Comparison of ENCODE assay signal across 8 cellular contexts in genomic region chr3:35639251-35640185, GRCh38. TPM values are rescaled to one million over a fixed set of nuclear protein-coding genes. Genes with fewer than 3 reads are reported as not detected.
DNase-seq lines count a peak whose midpoint lies in the region; ATAC-seq and TF ChIP-seq lines count a peak whose summit lies in the region.

ARPP21 (plus strand) TSS chr3:35639525; CDS start chr3:35681752, 42,227 bp downstream.

- peaks cover 6% of the 10 kb centered on the region for H3K4me1 Mint-ChIP-seq in stimulated activated memory B cell treated with anti-CD40 and anti-IgM and Interleukin-4, amounts not matched to agents 10 μg/mL and 1 μg/mL and 100 μg/mL, for 72 hours
- H3K4me1 Mint-ChIP-seq in HFFc6 (ENCODE audit: low read depth): no peaks in the 10 kb centered on the region

- no peaks in the 10 kb centered on the region for H3K36me3 ChIP-seq in Loucy (ENCODE audit: insufficient read depth, low read length)

- peaks cover 3% of the 10 kb centered on the region for H3K9me3 Mint-ChIP-seq in stimulated activated memory B cell treated with anti-CD40 and anti-IgM and Interleukin-4, amounts not matched to agents 10 μg/mL and 1 μg/mL and 100 μg/mL, for 72 hours
- H3K9me3 Mint-ChIP-seq in HFFc6: peaks cover 22% of the 10 kb centered on the region

- peak within 1 kb of the TSS; percentile 71 for H3K4me2 ChIP-seq in Loucy (ENCODE audit: low read depth, low read length, poor library complexity, severe bottlenecking)

- TF ChIP-seq CTCF in Loucy (conservative IDR thresholded peaks at IDR 0.05; ENCODE audit: low read length): no peak
- TF ChIP-seq CTCF in HFFc6 (IDR thresholded peaks at IDR 0.05): no peak

- H3K4me1 ChIP-seq in Loucy (ENCODE audit: insufficient read depth, low read length, poor library complexity, severe bottlenecking): peaks cover 24% of the 10 kb centered on the region

- peak within 1 kb of the TSS; percentile 93 for H2AFZ ChIP-seq in Loucy (ENCODE audit: low read length)

- no peak within 1 kb of the TSS for H3K27ac Mint-ChIP-seq in stimulated activated memory B cell treated with anti-CD40 and anti-IgM and Interleukin-4, amounts not matched to agents 10 μg/mL and 1 μg/mL and 100 μg/mL, for 72 hours
- no peak within 1 kb of the TSS for H3K27ac Mint-ChIP-seq in HFFc6

- H4K20me1 ChIP-seq in Loucy (ENCODE audit: insufficient read depth, low read length, poor library complexity, severe bottlenecking): no peaks in the 10 kb centered on the region

- peaks cover 27% of the 10 kb centered on the region; the same call in 1 of the 2 replicates for H3K79me2 ChIP-seq in Loucy (ENCODE audit: insufficient read depth, low read length)

- H3K27me3 ChIP-seq in Loucy (ENCODE audit: insufficient read depth, low read length, poor library complexity, severe bottlenecking): no peaks in the 10 kb centered on the region

- peak; percentile 18 for ATAC-seq in stimulated activated memory B cell treated with anti-CD40 and anti-IgM and Interleukin-4, amounts not matched to agents 10 μg/mL and 1 μg/mL and 100 μg/mL, for 72 hours
- no peak for ATAC-seq in GM18870 (IDR thresholded peaks at IDR 0.05; ENCODE audit: unreplicated experiment)

- peak within 1 kb of the TSS; percentile 77 for H3K4me3 ChIP-seq in Loucy (ENCODE audit: low read length, poor library complexity, severe bottlenecking)

- no peaks in the 10 kb centered on the region for H3K36me3 Mint-ChIP-seq in stimulated activated memory B cell treated with anti-CD40 and anti-IgM and Interleukin-4, amounts not matched to agents 10 μg/mL and 1 μg/mL and 100 μg/mL, for 72 hours
- H3K36me3 Mint-ChIP-seq in HFFc6 (ENCODE audit: low read depth): 0 out of 2 replicates have a peak, but pooled peaks cover 4% of the 10 kb centered on the region

- H3K9me3 ChIP-seq in Loucy (ENCODE audit: insufficient read depth, low read depth, low read length): no peaks in the 10 kb centered on the region

- H3K4me3 Mint-ChIP-seq in stimulated activated memory B cell treated with anti-CD40 and anti-IgM and Interleukin-4, amounts not matched to agents 10 μg/mL and 1 μg/mL and 100 μg/mL, for 72 hours: peak within 1 kb of the TSS; percentile 71
- H3K4me3 Mint-ChIP-seq in HFFc6: no peak within 1 kb of the TSS

- in situ Hi-C loops in T47D (cut with HindIII; ENCODE audit: low pct_unique_long_range_greater_than_20kb, low sequenced_read_pairs): no loop called here

- H3K9ac ChIP-seq in Loucy (ENCODE audit: low read depth, low read length, poor library complexity, severe bottlenecking): peak within 1 kb of the TSS; percentile 76

- H3K9me2 ChIP-seq in Loucy (replicated peaks; ENCODE audit: low read depth, low read length): no peaks in the 10 kb centered on the region

- peaks cover 37% of the 10 kb centered on the region for H3K27me3 Mint-ChIP-seq in stimulated activated memory B cell treated with anti-CD40 and anti-IgM and Interleukin-4, amounts not matched to agents 10 μg/mL and 1 μg/mL and 100 μg/mL, for 72 hours
- peaks cover 2% of the 10 kb centered on the region; the same call in 1 of the 2 replicates for H3K27me3 Mint-ChIP-seq in HFFc6 (ENCODE audit: insufficient read depth)

- no peaks in the 10 kb centered on the region; the same call in 1 of the 2 replicates for H3F3A ChIP-seq in Loucy (ENCODE audit: low read depth)

- DNase-seq in NCI-H82 (lab: John Stamatoyannopoulos, UW) (peak; percentile 38), NCI-H82 treated with DMSO at 0.1 percent for 48 hours (lab: John Stamatoyannopoulos, UW; ENCODE audit: unreplicated experiment) (no peak), T47D (ENCODE audit: low read depth in 1 of 2, low spot score in 1 of 2) (peak; percentile 20 to 38), islet precursor cell (peak; percentile 72), HFFc6 (no peak)

RNA-seq across cellular contexts. Expression of gene ARPP21, which starts in this region (rescaled TPM):
- total RNA-seq in HFFc6 (2021; fragmentation: NEBNext Ultra II Directional; extraction: Animal tissue kit (Norgen Biotek cat#: 25700)): not detected

Comparison
In these comparisons a context has a peak if more than half of its experiments do, and no peak if none do; other contexts are left out.
1. DNase-seq: peak in NCI-H82 (single experiment), T47D (2 of 2) and islet precursor cell (single experiment); none in NCI-H82 treated with DMSO at 0.1 percent for 48 hours (single experiment) and HFFc6 (single experiment).